Comparison of ENCODE assay signal across 11 cellular contexts in genomic region chr3:135226057-135226456, GRCh38.
DNase-seq lines count a peak whose midpoint lies in the region; ATAC-seq and TF ChIP-seq lines count a peak whose summit lies in the region.
"Had no signal": no experiment of that assay in that cellular context is flagged by ENCODE, and none has a peak within 500 bp of the region (broad histone marks: within the 10 kb centered on the region; RNA-seq: fewer than 3 reads in every experiment).

No MANE protein-coding gene starts in this region.

- ATAC-seq in DND-41 (ENCODE audit: insufficient read depth, low read depth), result peak; percentile 98
- ATAC-seq in GM19438 (IDR thresholded peaks at IDR 0.05; ENCODE audit: low read depth, unreplicated experiment), result peak; percentile 62
- peak; percentile 56 for ATAC-seq in HG03135 (IDR thresholded peaks at IDR 0.05; ENCODE audit: unreplicated experiment)
- no peak for ATAC-seq in T-helper 17 cell

- no peaks in the 10 kb centered on the region for H3K79me2 ChIP-seq in DND-41 (ENCODE audit: insufficient read depth, low read length)

- H3K4me1 ChIP-seq in DND-41 (ENCODE audit: insufficient read depth, low read length) (peaks cover 28% of the 10 kb centered on the region), sigmoid colon (no peaks in the 10 kb centered on the region)

- DNase-seq in DND-41 (peak; percentile 87), SKM-1 (lab: John Stamatoyannopoulos, UW; ENCODE audit: unreplicated experiment) (peak; percentile 77), sigmoid colon (no peak), DMS79 (lab: John Stamatoyannopoulos, UW) (no peak), A172 (ENCODE audit: low spot score) (no peak), T-helper 17 cell (no peak)
- DNase-seq: activated CD4-positive, alpha-beta T cell treated with anti-CD3 and anti-CD28 coated beads, Interleukin-2, amount 50 U/mL, for 1 hour; natural killer cell; NCI-H146 had no signal

- no peaks in the 10 kb centered on the region for H3K36me3 ChIP-seq in DND-41 (ENCODE audit: insufficient read depth, low read length)
- H3K36me3 ChIP-seq in sigmoid colon, result no peaks in the 10 kb centered on the region

- H3K27ac ChIP-seq in DND-41 (ENCODE audit: low read length), result peak overlapping the region; percentile 81
- H3K27ac ChIP-seq in sigmoid colon, result no peak overlapping the region

- no peaks in the 10 kb centered on the region for H3K27me3 ChIP-seq in DND-41 (ENCODE audit: insufficient read depth, low read length, poor library complexity)
- no peaks in the 10 kb centered on the region for H3K27me3 ChIP-seq in sigmoid colon

- no peak for TF ChIP-seq POLR2A in sigmoid colon (IDR thresholded peaks at IDR 0.05)

- no peak for TF ChIP-seq CTCF in DND-41 (IDR thresholded peaks at IDR 0.05; ENCODE audit: borderline replicate concordance, extremely low read depth, low read length, poor library complexity, severe bottlenecking)
- no peak for TF ChIP-seq CTCF in sigmoid colon (IDR thresholded peaks at IDR 0.05)

- H3K9me3 ChIP-seq in DND-41 (ENCODE audit: insufficient read depth, low read length, severe bottlenecking) (no peaks in the 10 kb centered on the region), sigmoid colon (no peaks in the 10 kb centered on the region), T-helper 17 cell (ENCODE audit: control insufficient read depth, low read length, poor library complexity, severe bottlenecking) (no peaks in the 10 kb centered on the region)

- H3K36me3 Mint-ChIP-seq in T-helper 17 cell (ENCODE audit: low read depth), result no peaks in the 10 kb centered on the region
- H3K36me3 Mint-ChIP-seq: natural killer cell had no signal

- H3K4me2 ChIP-seq in DND-41 (ENCODE audit: insufficient read depth, low read length), result peak overlapping the region; percentile 54

- no peak overlapping the region for H3K4me3 Mint-ChIP-seq in T-helper 17 cell
- H3K4me3 Mint-ChIP-seq: natural killer cell had no signal

- peak overlapping the region; percentile 74 for H2AFZ ChIP-seq in DND-41 (ENCODE audit: low read depth, low read length)

- no peak for TF ChIP-seq EP300 in sigmoid colon (IDR thresholded peaks at IDR 0.05)

- no peaks in the 10 kb centered on the region for H3K4me1 Mint-ChIP-seq in T-helper 17 cell
- H3K4me1 Mint-ChIP-seq: natural killer cell had no signal

- WGBS in sigmoid colon, 2 donors, result 49 to 81% methylated on average over 6 of the region's 6 CpGs

- intact Hi-C loops in sigmoid colon (cut with DNase I), result no loop called here

- H4K20me1 ChIP-seq in DND-41 (ENCODE audit: insufficient read depth, low read length), result no peaks in the 10 kb centered on the region

- peaks cover 6% of the 10 kb centered on the region for H3K27me3 Mint-ChIP-seq in T-helper 17 cell

- peak overlapping the region; percentile 37 for H3K9ac ChIP-seq in DND-41 (ENCODE audit: low read depth, low read length)

- H3K4me3 ChIP-seq in DND-41 (ENCODE audit: low read depth in 1 of 2, low read length in 2 of 2) (peak overlapping the region in 1 of 2 experiments; percentile 27; a peak in 2 of 4 replicates), sigmoid colon (no peak overlapping the region)

- no peak overlapping the region for H3K27ac Mint-ChIP-seq in T-helper 17 cell
- H3K27ac Mint-ChIP-seq: natural killer cell had no signal

Comparison
In these comparisons a context has a peak if more than half of its experiments do, and no peak if none do; other contexts are left out.
1. DNase-seq: peak in DND-41 (single experiment) and SKM-1 (single experiment); none in sigmoid colon (single experiment), DMS79 (single experiment), A172 (single experiment) and T-helper 17 cell (0 of 3).